In the genomic region with DNA sequence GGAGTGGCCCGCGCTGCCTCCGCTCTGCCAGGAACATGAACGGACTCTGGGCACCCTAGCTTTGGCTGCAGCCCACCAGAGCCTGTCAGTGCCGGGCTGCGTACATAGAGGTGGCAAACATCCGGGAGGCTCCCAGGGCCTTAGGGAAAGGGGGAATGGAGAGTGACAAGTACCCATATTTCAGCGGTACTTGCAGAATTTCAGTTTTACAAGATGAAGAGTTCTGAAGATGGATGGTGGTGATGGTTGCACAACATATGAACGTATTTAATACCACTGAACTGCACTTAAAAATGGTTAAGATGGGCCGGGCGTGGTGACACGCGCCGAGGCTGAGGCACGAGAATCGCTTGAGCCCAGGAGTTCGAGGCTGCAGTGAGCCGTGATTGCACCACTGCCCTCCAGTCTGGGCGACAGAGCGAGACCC, we compare ENCODE assay signal across 8 cellular contexts. TPM values are rescaled to one million over a fixed set of nuclear protein-coding genes. Genes with fewer than 3 reads are reported as not detected.
A peak's percentile ranks its signal among the peaks of the same experiment; 100 is the strongest.
DNase-seq lines count a peak whose midpoint lies in the region; ATAC-seq, FAIRE-seq and TF ChIP-seq lines count a peak whose summit lies in the region.

No MANE protein-coding gene starts in this region.

- peak overlapping the region; percentile 95 for H3K4me3 Mint-ChIP-seq in endothelial cell (ENCODE audit: unreplicated experiment)

- H3K79me2 ChIP-seq in OCI-LY1 (ENCODE audit: insufficient read depth, low read length), result peaks cover 52% of the 10 kb centered on the region

- H4K20me1 ChIP-seq in OCI-LY1 (ENCODE audit: insufficient read depth, low read length), result no peaks in the 10 kb centered on the region

- H3K36me3 Mint-ChIP-seq in endothelial cell (ENCODE audit: low read depth, unreplicated experiment), result no peaks in the 10 kb centered on the region

- peaks cover 12% of the 10 kb centered on the region for H3K4me1 Mint-ChIP-seq in endothelial cell (ENCODE audit: unreplicated experiment)

- H3K36me3 ChIP-seq in OCI-LY1 (ENCODE audit: insufficient read depth, low read length), result peaks cover 43% of the 10 kb centered on the region

- H3K27ac Mint-ChIP-seq in endothelial cell (ENCODE audit: unreplicated experiment), result peak overlapping the region; percentile 82

- TF ChIP-seq CTCF in OCI-LY1 (IDR thresholded peaks at IDR 0.05; ENCODE audit: low read length) (no peak), endothelial cell (IDR thresholded peaks at IDR 0.05; ENCODE audit: unreplicated experiment) (no peak), omental fat pad (IDR thresholded peaks at IDR 0.05) (no peak)

- peaks cover 45% of the 10 kb centered on the region for H3K4me1 ChIP-seq in OCI-LY1 (ENCODE audit: insufficient read depth, low read length, severe bottlenecking)

- no peaks in the 10 kb centered on the region for H3K9me2 ChIP-seq in OCI-LY1 (ENCODE audit: low read depth, low read length)

- FAIRE-seq in GM19239 (lab: Jason Lieb, UNC), result no peak

- no peaks in the 10 kb centered on the region for H3K27me3 ChIP-seq in OCI-LY1 (ENCODE audit: insufficient read depth, low read length)

- peak overlapping the region; percentile 15 for H3K27ac ChIP-seq in OCI-LY1 (ENCODE audit: low read depth, low read length, poor library complexity, severe bottlenecking)

- H3K9ac ChIP-seq in OCI-LY1 (ENCODE audit: low read length), result peak overlapping the region; percentile 89

- ATAC-seq in omental fat pad (ENCODE audit: low FRiP score) (peak; percentile 5), esophagus mucosa (no peak)

- no peaks in the 10 kb centered on the region for H3K9me3 ChIP-seq in OCI-LY1 (ENCODE audit: low read length)

- no peaks in the 10 kb centered on the region for H3F3A ChIP-seq in OCI-LY1 (ENCODE audit: insufficient read depth, low read length)

- peak overlapping the region; percentile 92 for H3K4me2 ChIP-seq in OCI-LY1 (ENCODE audit: low read length)

- no peaks in the 10 kb centered on the region for H3K9me3 Mint-ChIP-seq in endothelial cell (ENCODE audit: unreplicated experiment)

- DNase-seq in COLO668 (lab: John Stamatoyannopoulos, UW; ENCODE audit: unreplicated experiment), result peak; percentile 32
- no peak for DNase-seq in endothelial cell (ENCODE audit: low spot score)
- DNase-seq in omental fat pad (ENCODE audit: low spot score), result no peak
- DNase-seq in DMS53 (lab: John Stamatoyannopoulos, UW), result no peak
- DNase-seq in LoVo (ENCODE audit: low spot score), result no peak
- DNase-seq in GM19239 (ENCODE audit: insufficient read length, low spot score), result no peak

- H3K4me3 ChIP-seq in OCI-LY1 (ENCODE audit: low read depth, low read length, poor library complexity, severe bottlenecking), result peak overlapping the region; percentile 77

- H3K27me3 Mint-ChIP-seq in endothelial cell (ENCODE audit: unreplicated experiment), result peaks cover 2% of the 10 kb centered on the region

- no peak overlapping the region for H2AFZ ChIP-seq in OCI-LY1 (ENCODE audit: low read length)

RNA-seq across cellular contexts. Expression of gene MTHFD2, which starts 0.9 kb away (rescaled TPM):
- total RNA-seq in endothelial cell (ENCODE audit: unreplicated experiment) (20.0 TPM), omental fat pad (100 to 1,000 TPM in 1 of 4 donors, 10 to 100 TPM in 3; 34.8 to 111 (median 46.5) TPM), esophagus mucosa (77.6 TPM)

RNA-seq across cellular contexts. Expression of gene MOB1A, which starts 20.6 kb away (rescaled TPM):
- total RNA-seq in endothelial cell (ENCODE audit: unreplicated experiment) (85.3 TPM), omental fat pad (100 to 1,000 TPM in 1 of 4 donors, 10 to 100 TPM in 3; 84.9 to 109 (median 93.2) TPM), esophagus mucosa (81.3 TPM)

RNA-seq across cellular contexts. Expression of gene BOLA3, which starts 51.6 kb away (rescaled TPM):
- total RNA-seq in endothelial cell (ENCODE audit: unreplicated experiment) (19.0 TPM), omental fat pad (10 to 100 TPM; 27.6 to 54.3 (median 39.6) TPM), esophagus mucosa (35.9 TPM)
